In genomic region chr5:97182571-97183099, GRCh38 we compare ENCODE assay signal across 2 cellular contexts.
TF ChIP-seq lines count a peak whose summit lies in the region.

No MANE protein-coding gene starts in this region.

TF ChIP-seq in HEK293, 187 proteins besides CTCF, POLR2A, EP300 and RAD21 (continues in another document):
- TF ChIP-seq ZNF280D (tag by site-specific recombination; IDR thresholded peaks at IDR 0.05) (no peak), REPIN1 (tag by site-specific recombination; IDR thresholded peaks at IDR 0.05; ENCODE audit: low read depth) (no peak), ZNF16 (tag by site-specific recombination; IDR thresholded peaks at IDR 0.05; ENCODE audit: low read depth) (no peak), ZNF510 (tag by site-specific recombination; IDR thresholded peaks at IDR 0.05; ENCODE audit: insufficient replicate concordance) (no peak), HOXA7 (CRISPR knock-in tag; IDR thresholded peaks at IDR 0.05; ENCODE audit: borderline replicate concordance) (no peak), ZNF214 (tag by site-specific recombination; IDR thresholded peaks at IDR 0.05; ENCODE audit: borderline replicate concordance) (no peak), ZNF26 (tag by site-specific recombination; IDR thresholded peaks at IDR 0.05) (no peak), ZSCAN18 (tag by site-specific recombination; IDR thresholded peaks at IDR 0.05) (no peak), EGR2 (tag by site-specific recombination; IDR thresholded peaks at IDR 0.05; ENCODE audit: low read depth) (no peak), ZNF335 (tag by site-specific recombination; conservative IDR thresholded peaks at IDR 0.05) (peak; percentile 91; the same call in 1 of the 2 replicates), ZNF184 (tag by site-specific recombination; IDR thresholded peaks at IDR 0.05) (no peak), ZBTB17 (tag by site-specific recombination; IDR thresholded peaks at IDR 0.05) (0 out of 2 replicates have a peak, but pooled peaks have one; percentile 65), ZBTB20 (tag by site-specific recombination; IDR thresholded peaks at IDR 0.05) (0 out of 2 replicates have a peak, but pooled peaks have one; percentile 20), ZNF777 (tag by site-specific recombination; IDR thresholded peaks at IDR 0.05; ENCODE audit: borderline replicate concordance) (no peak), ZNF362 (tag by site-specific recombination; IDR thresholded peaks at IDR 0.05) (no peak), GLI2 (tag by site-specific recombination; IDR thresholded peaks at IDR 0.05; ENCODE audit: borderline replicate concordance, low read depth) (no peak), ZNF514 (tag by site-specific recombination; IDR thresholded peaks at IDR 0.05) (no peak), ZNF426 (tag by site-specific recombination; IDR thresholded peaks at IDR 0.05) (no peak), ZFP37 (tag by site-specific recombination; IDR thresholded peaks at IDR 0.05) (0 out of 2 replicates have a peak, but pooled peaks have one; percentile 35), ZNF645 (tag by site-specific recombination; IDR thresholded peaks at IDR 0.05) (no peak), KLF8 (tag by site-specific recombination; IDR thresholded peaks at IDR 0.05) (no peak), ZNF416 (tag by site-specific recombination; IDR thresholded peaks at IDR 0.05) (no peak), ZNF596 (tag by site-specific recombination; IDR thresholded peaks at IDR 0.05) (no peak), ZNF529 (tag by site-specific recombination; IDR thresholded peaks at IDR 0.05; ENCODE audit: insufficient replicate concordance) (no peak)

TF ChIP-seq in HepG2, 621 proteins besides CTCF, POLR2A, EP300 and RAD21:
- 0 out of 2 replicates have a peak, but pooled peaks have one; percentile 35 for TF ChIP-seq ZNF878 (CRISPR knock-in tag; IDR thresholded peaks at IDR 0.05)
- 0 out of 4 replicates have a peak, but pooled peaks of 1 of the 2 experiments have one; percentile 1 for TF ChIP-seq ATF4 (CRISPR knock-in tag; IDR thresholded peaks at IDR 0.05)
- no peak for TF ChIP-seq ZNF562 (CRISPR knock-in tag; IDR thresholded peaks at IDR 0.05; ENCODE audit: borderline replicate concordance)
- TF ChIP-seq KDM1A (CRISPR knock-in tag; IDR thresholded peaks at IDR 0.05) = no peak
- TF ChIP-seq PRDM4 (CRISPR knock-in tag; IDR thresholded peaks at IDR 0.05; ENCODE audit: borderline replicate concordance) = no peak
- TF ChIP-seq DNMT3B (CRISPR knock-in tag; conservative IDR thresholded peaks at IDR 0.05) = no peak
- TF ChIP-seq ZNF713 (CRISPR knock-in tag; IDR thresholded peaks at IDR 0.05) = no peak
- TF ChIP-seq EEA1 (CRISPR knock-in tag; IDR thresholded peaks at IDR 0.05; ENCODE audit: borderline replicate concordance) = no peak
- TF ChIP-seq PHF20 (CRISPR knock-in tag; IDR thresholded peaks at IDR 0.05) = no peak
- TF ChIP-seq DPF2 (CRISPR knock-in tag; IDR thresholded peaks at IDR 0.05; ENCODE audit: borderline replicate concordance, low read depth) = no peak
- no peak for TF ChIP-seq ZNF598 (CRISPR knock-in tag; IDR thresholded peaks at IDR 0.05; ENCODE audit: borderline replicate concordance)
- TF ChIP-seq TFAP4 (IDR thresholded peaks at IDR 0.05; ENCODE audit: borderline replicate concordance, low read depth) = peak; percentile 17; the same call in 1 of the 2 replicates
- no peak for TF ChIP-seq CREM (IDR thresholded peaks at IDR 0.05)
- TF ChIP-seq CREM (CRISPR knock-in tag; IDR thresholded peaks at IDR 0.05) = no peak
- no peak for TF ChIP-seq GABPA (IDR thresholded peaks at IDR 0.05; ENCODE audit: low read depth, low read length)
- 0 out of 2 replicates have a peak, but pooled peaks have one; percentile 6 for TF ChIP-seq GABPA (CRISPR knock-in tag; IDR thresholded peaks at IDR 0.05; ENCODE audit: low read depth)
- no peak for TF ChIP-seq ZZZ3 (CRISPR knock-in tag; IDR thresholded peaks at IDR 0.05; ENCODE audit: borderline replicate concordance)
- TF ChIP-seq ZNF362 (CRISPR knock-in tag; IDR thresholded peaks at IDR 0.05; ENCODE audit: borderline replicate concordance) = no peak
- TF ChIP-seq NCOR1 (IDR thresholded peaks at IDR 0.05; ENCODE audit: borderline replicate concordance, low read length) = peak; percentile 13; the same call in 1 of the 2 replicates
- TF ChIP-seq RNF219 (CRISPR knock-in tag; IDR thresholded peaks at IDR 0.05) = no peak
- no peak for TF ChIP-seq ZC3H13 (CRISPR knock-in tag; IDR thresholded peaks at IDR 0.05)
- TF ChIP-seq PREB (CRISPR knock-in tag; IDR thresholded peaks at IDR 0.05) = no peak
- no peak for TF ChIP-seq ZNF768 (CRISPR knock-in tag; IDR thresholded peaks at IDR 0.05)
- no peak for TF ChIP-seq ZBTB7B (CRISPR knock-in tag; IDR thresholded peaks at IDR 0.05)
- TF ChIP-seq GATA4 (IDR thresholded peaks at IDR 0.05; ENCODE audit: borderline replicate concordance, low read depth) = 0 out of 2 replicates have a peak, but pooled peaks have one; percentile 43
- 0 out of 2 replicates have a peak, but pooled peaks have one; percentile 25 for TF ChIP-seq CCDC6 (CRISPR knock-in tag; IDR thresholded peaks at IDR 0.05)
- 0 out of 2 replicates have a peak, but pooled peaks have one; percentile 38 for TF ChIP-seq ZNF784 (CRISPR knock-in tag; IDR thresholded peaks at IDR 0.05; ENCODE audit: borderline replicate concordance)
- TF ChIP-seq TARDBP (CRISPR knock-in tag; IDR thresholded peaks at IDR 0.05) = no peak
- no peak for TF ChIP-seq PCBP2 (optimal IDR thresholded peaks at IDR 0.05; ENCODE audit: low read depth, low read length, poor library complexity, severe bottlenecking)
- TF ChIP-seq ZNF558 (CRISPR knock-in tag; IDR thresholded peaks at IDR 0.05; ENCODE audit: borderline replicate concordance) = 0 out of 2 replicates have a peak, but pooled peaks have one; percentile 23
- no peak for TF ChIP-seq RCOR2 (CRISPR knock-in tag; IDR thresholded peaks at IDR 0.05)
